28 cellular contexts compared by ENCODE assay signal in the genomic region with DNA sequence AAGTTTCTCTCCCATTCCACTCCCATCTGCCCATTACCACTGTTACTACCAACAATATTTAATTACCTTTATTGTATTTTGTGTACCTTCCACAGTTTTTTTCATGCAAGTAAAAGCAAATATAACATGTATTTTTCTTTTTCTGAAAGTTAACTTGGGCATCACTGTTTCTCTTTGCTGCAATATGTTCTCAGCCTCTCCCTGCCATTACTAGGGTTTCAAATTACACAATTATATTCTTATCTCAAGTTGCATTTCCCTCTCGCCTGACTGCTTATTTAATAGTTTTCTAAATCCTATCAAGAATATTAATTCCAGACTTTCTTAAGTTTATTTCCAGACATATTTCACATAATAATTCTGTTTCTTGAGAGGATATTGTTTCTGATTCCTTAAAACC.
"Had no signal": no experiment of that assay in that cellular context is flagged by ENCODE, and none has a peak within 500 bp of the region (broad histone marks: within the 10 kb centered on the region; RNA-seq: fewer than 3 reads in every experiment).

No MANE protein-coding gene starts in this region.

- H3K9me3 ChIP-seq: breast epithelium, esophagus squamous epithelium, left ventricle myocardium inferior, neutrophil, right lobe of liver, thoracic aorta, uterus had no signal

- H3K9me3 Mint-ChIP-seq: activated naive CD4-positive, alpha-beta T cell treated with anti-CD3 and anti-CD28 coated beads, Interleukin-2, amount 50 U/mL, for 24 hours; activated naive CD8-positive, alpha-beta T cell treated with anti-CD3 and anti-CD28 coated beads, Interleukin-2, amount 50 U/mL, for 24 hours; activated T-helper 2 cell treated with anti-CD3 and anti-CD28 coated beads, Interferon-gamma antibody, Interleukin-2, Interleukin-4, amounts not matched to agents 10 μg/mL and 5 μg/mL and 100 μg/mL, durations not matched to agents 14 hours and 24 hours and 36 hours; dendritic cell treated with granulocyte-macrophage colony-stimulating factor and Interleukin-4, amounts not matched to agents 40 ng/mL and 50 ng/mL, for 4 days; endodermal cell; natural killer cell treated with Interleukin-12 subunit alpha and Interleukin-12 subunit beta and Interleukin-15 and Interleukin-18, amount 100 ng/mL, for 72 hours; stimulated activated naive CD8-positive, alpha-beta T cell treated with anti-CD3 and anti-CD28 coated beads, Interleukin-15, Interleukin-2, amounts not matched to agents 100 ng/mL and 50 ng/mL, for 24 hours had no signal

- H3K4me3 ChIP-seq: breast epithelium, esophagus squamous epithelium, left ventricle myocardium inferior, lung, right lobe of liver, skin epidermis, thoracic aorta, uterus had no signal

- DNase-seq: activated CD4-positive, alpha-beta T cell treated with anti-CD3 and anti-CD28 coated beads for 36 hours; activated CD4-positive, CD25-positive, alpha-beta regulatory T cell; activated CD8-positive, alpha-beta memory T cell treated with anti-CD3 and anti-CD28 coated beads, Interleukin-2, amount 10 ng/mL, durations not matched to agents 7 days and 5 days; activated CD8-positive, alpha-beta T cell treated with anti-CD3 and anti-CD28 coated beads, Interleukin-2, amount 10 ng/mL, durations not matched to agents 7 days and 5 days; activated naive CD8-positive, alpha-beta T cell treated with anti-CD3 and anti-CD28 coated beads, Interleukin-2, amount 50 U/mL, for 24 hours; activated T-cell treated with anti-CD3 and anti-CD28 coated beads, Interleukin-2, amount 50 U/mL, for 48 hours; central memory CD4-positive, alpha-beta T cell; endodermal cell; esophagus squamous epithelium; left ventricle myocardium inferior; mesendoderm; right lobe of liver; stimulated activated CD4-positive, alpha-beta T cell treated with anti-CD3 and anti-CD28 coated beads, Interleukin-12 subunit alpha, Interleukin-12 subunit beta, amount 100 ng/mL, for 4 hours; stimulated activated CD4-positive, alpha-beta T cell treated with anti-CD3 and anti-CD28 coated beads, Interleukin-4, amount 100 ng/mL, for 1 hour; T-helper 17 cell; T1000; trophoblast cell; uterus had no signal

- ATAC-seq: activated CD4-positive, alpha-beta T cell treated with anti-CD3 and anti-CD28 coated beads for 36 hours; activated CD8-positive, alpha-beta memory T cell treated with anti-CD3 and anti-CD28 coated beads, Interleukin-2, amount 10 ng/mL, durations not matched to agents 7 days and 5 days; activated CD8-positive, alpha-beta T cell treated with anti-CD3 and anti-CD28 coated beads, Interleukin-2, amount 10 ng/mL, durations not matched to agents 7 days and 5 days; activated naive CD8-positive, alpha-beta T cell treated with anti-CD3 and anti-CD28 coated beads, Interleukin-2, amount 50 U/mL, for 24 hours; natural killer cell treated with Interleukin-12 subunit alpha and Interleukin-12 subunit beta and Interleukin-15 and Interleukin-18, amount 100 ng/mL, for 72 hours; right lobe of liver; T-helper 17 cell had no signal

- H3K4me1 ChIP-seq: breast epithelium, esophagus squamous epithelium, left ventricle myocardium inferior, right lobe of liver, uterus had no signal

- H3K4me1 Mint-ChIP-seq: activated CD4-positive, alpha-beta T cell treated with anti-CD3 and anti-CD28 coated beads for 36 hours; activated CD8-positive, alpha-beta memory T cell treated with anti-CD3 and anti-CD28 coated beads, Interleukin-2, amount 10 ng/mL, durations not matched to agents 7 days and 5 days; activated naive CD4-positive, alpha-beta T cell treated with anti-CD3 and anti-CD28 coated beads, Interleukin-2, amount 50 U/mL, for 24 hours; activated naive CD8-positive, alpha-beta T cell treated with anti-CD3 and anti-CD28 coated beads, Interleukin-2, amount 50 U/mL, for 24 hours; endodermal cell; T-helper 17 cell had no signal

- H3K27ac ChIP-seq: breast epithelium, esophagus squamous epithelium, left ventricle myocardium inferior, neutrophil, right lobe of liver, skin epidermis, thoracic aorta had no signal

- H3K27me3 ChIP-seq: breast epithelium, esophagus squamous epithelium, right lobe of liver, uterus had no signal

- H3K36me3 Mint-ChIP-seq: activated CD8-positive, alpha-beta memory T cell treated with anti-CD3 and anti-CD28 coated beads, Interleukin-2, amount 10 ng/mL, durations not matched to agents 7 days and 5 days; activated naive CD4-positive, alpha-beta T cell treated with anti-CD3 and anti-CD28 coated beads, Interleukin-2, amount 50 U/mL, for 24 hours; natural killer cell treated with Interleukin-12 subunit alpha and Interleukin-12 subunit beta and Interleukin-15 and Interleukin-18, amount 100 ng/mL, for 72 hours had no signal

- H3K36me3 ChIP-seq: breast epithelium, esophagus squamous epithelium, left ventricle myocardium inferior, neutrophil, right lobe of liver, thoracic aorta, uterus had no signal

- H3K4me3 Mint-ChIP-seq: activated CD4-positive, alpha-beta T cell treated with anti-CD3 and anti-CD28 coated beads for 36 hours; activated CD8-positive, alpha-beta memory T cell treated with anti-CD3 and anti-CD28 coated beads, Interleukin-2, amount 10 ng/mL, durations not matched to agents 7 days and 5 days; activated CD8-positive, alpha-beta T cell treated with anti-CD3 and anti-CD28 coated beads, Interleukin-2, amount 10 ng/mL, durations not matched to agents 7 days and 5 days; activated naive CD4-positive, alpha-beta T cell treated with anti-CD3 and anti-CD28 coated beads, Interleukin-2, amount 50 U/mL, for 24 hours; activated naive CD8-positive, alpha-beta T cell treated with anti-CD3 and anti-CD28 coated beads, Interleukin-2, amount 50 U/mL, for 24 hours; dendritic cell treated with granulocyte-macrophage colony-stimulating factor and Interleukin-4, amounts not matched to agents 40 ng/mL and 50 ng/mL, for 4 days; endodermal cell; natural killer cell treated with Interleukin-12 subunit alpha and Interleukin-12 subunit beta and Interleukin-15 and Interleukin-18, amount 100 ng/mL, for 72 hours; stimulated activated naive CD8-positive, alpha-beta T cell treated with anti-CD3 and anti-CD28 coated beads, Interleukin-15, Interleukin-2, amounts not matched to agents 100 ng/mL and 50 ng/mL, for 24 hours; T-helper 17 cell had no signal

- H3K27ac Mint-ChIP-seq: activated CD4-positive, alpha-beta T cell treated with anti-CD3 and anti-CD28 coated beads for 36 hours; activated CD8-positive, alpha-beta memory T cell treated with anti-CD3 and anti-CD28 coated beads, Interleukin-2, amount 10 ng/mL, durations not matched to agents 7 days and 5 days; activated CD8-positive, alpha-beta T cell treated with anti-CD3 and anti-CD28 coated beads, Interleukin-2, amount 10 ng/mL, durations not matched to agents 7 days and 5 days; activated naive CD4-positive, alpha-beta T cell treated with anti-CD3 and anti-CD28 coated beads, Interleukin-2, amount 50 U/mL, for 24 hours; activated naive CD8-positive, alpha-beta T cell treated with anti-CD3 and anti-CD28 coated beads, Interleukin-2, amount 50 U/mL, for 24 hours; activated T-helper 2 cell treated with anti-CD3 and anti-CD28 coated beads, Interferon-gamma antibody, Interleukin-2, Interleukin-4, amounts not matched to agents 10 μg/mL and 5 μg/mL and 100 μg/mL, durations not matched to agents 14 hours and 24 hours and 36 hours; dendritic cell treated with granulocyte-macrophage colony-stimulating factor and Interleukin-4, amounts not matched to agents 40 ng/mL and 50 ng/mL, for 4 days; endodermal cell; natural killer cell treated with Interleukin-12 subunit alpha and Interleukin-12 subunit beta and Interleukin-15 and Interleukin-18, amount 100 ng/mL, for 72 hours; stimulated activated naive CD8-positive, alpha-beta T cell treated with anti-CD3 and anti-CD28 coated beads, Interleukin-15, Interleukin-2, amounts not matched to agents 100 ng/mL and 50 ng/mL, for 24 hours; T-helper 17 cell had no signal
